In the genomic region with DNA sequence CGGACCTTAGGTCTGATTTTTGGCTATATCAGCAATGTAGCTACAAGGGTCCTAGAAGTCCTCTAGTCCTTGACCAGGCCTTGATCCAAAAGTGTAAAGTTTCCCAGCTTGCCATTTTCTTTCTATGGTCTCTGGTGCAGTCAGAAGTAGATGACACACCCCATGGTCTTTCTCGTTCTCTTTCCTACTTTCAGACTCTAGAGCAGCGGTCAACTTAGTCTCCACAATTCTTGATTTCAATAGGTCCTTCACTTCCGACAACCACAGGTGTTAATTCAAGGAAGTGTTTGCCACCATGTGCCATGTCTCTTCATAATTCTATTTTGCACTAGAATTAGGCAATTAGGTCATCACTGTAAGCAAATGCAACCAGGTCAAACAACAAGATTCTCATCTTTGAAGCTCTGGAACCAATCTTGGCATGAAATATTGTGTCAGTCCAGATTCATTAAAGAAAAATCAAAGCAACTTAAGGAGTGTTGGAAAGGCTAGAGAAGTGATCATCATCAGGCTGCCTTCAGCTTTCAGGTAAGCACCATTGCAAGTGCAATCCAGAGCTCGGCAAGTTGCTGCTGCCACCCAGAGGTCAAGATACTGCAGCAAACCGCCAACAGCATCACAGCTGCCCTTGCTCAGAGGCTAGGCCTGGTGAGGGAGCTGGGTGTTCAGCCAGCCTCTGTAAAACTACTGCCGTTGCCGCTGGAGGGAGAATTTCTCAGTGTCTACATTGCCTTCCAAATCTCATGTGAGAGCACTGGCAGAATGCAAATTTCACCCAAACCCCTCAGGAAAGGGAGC, we compare ENCODE assay signal across 8 cellular contexts. TPM values are rescaled to one million over a fixed set of nuclear protein-coding genes. Genes with fewer than 3 reads are reported as not detected.
A peak's percentile ranks its signal among the peaks of the same experiment; 100 is the strongest.
DNase-seq lines count a peak whose midpoint lies in the region; ATAC-seq and TF ChIP-seq lines count a peak whose summit lies in the region.

No MANE protein-coding gene starts in this region.

- H3K27ac Mint-ChIP-seq in CD8-positive, alpha-beta T cell, result no peak overlapping the region

- peak in 5 of 7 experiments; percentile 4 to 61 (median 40) for DNase-seq in CD8-positive, alpha-beta T cell
- peak; percentile 74 for DNase-seq in NCI-H82 (lab: John Stamatoyannopoulos, UW)
- peak; percentile 58 for DNase-seq in astrocyte of the hippocampus (ENCODE audit: low read depth, low spot score)
- peak; percentile 60 for DNase-seq in iPS-NIHi11 (ENCODE audit: low spot score)
- DNase-seq in stromal cell of bone marrow (ENCODE audit: low read depth), result peak; percentile 36

- H3K27me3 Mint-ChIP-seq in CD8-positive, alpha-beta T cell (ENCODE audit: low read depth), result peaks cover 16% of the 10 kb centered on the region

- TF ChIP-seq CTCF in CD8-positive, alpha-beta T cell (IDR thresholded peaks at IDR 0.05), result peak; percentile 15

- CTCF ChIA-PET in CD8-positive, alpha-beta T cell (lab: Charles Lee), result interaction anchor here (0.5 to 1.9 kb wide), 9 partner anchors 10 to 116 kb away, joined by 3 to 27 read pairs (median 4); no protein-coding TSS in a partner anchor

- H3K4me3 ChIP-seq in CD8-positive, alpha-beta T cell (ENCODE audit: low read depth, low read length), result no peak overlapping the region

- intact Hi-C loops in CD8-positive, alpha-beta T cell (cut with DNase I, micrococcal nuclease), result loop anchor here (1.0 kb wide), 2 partner anchors 89 to 90 kb away; no protein-coding TSS in a partner anchor

- no peaks in the 10 kb centered on the region for H3K27me3 ChIP-seq in CD8-positive, alpha-beta T cell (ENCODE audit: insufficient read depth, low read length)

- H3K36me3 ChIP-seq in CD8-positive, alpha-beta T cell (ENCODE audit: insufficient read depth, low read length), result no peaks in the 10 kb centered on the region

- no peaks in the 10 kb centered on the region for H3K9me3 ChIP-seq in CD8-positive, alpha-beta T cell (ENCODE audit: low read length)

- peak; percentile 63 for ATAC-seq in CD8-positive, alpha-beta T cell
- ATAC-seq in GM18519 (IDR thresholded peaks at IDR 0.05; ENCODE audit: low FRiP score, unreplicated experiment), result peak; percentile 98
- ATAC-seq in HG02973 (IDR thresholded peaks at IDR 0.05; ENCODE audit: unreplicated experiment), result peak; percentile 92
- no peak for ATAC-seq in HG02970 (IDR thresholded peaks at IDR 0.05; ENCODE audit: low FRiP score, unreplicated experiment)

- POLR2A ChIA-PET in CD8-positive, alpha-beta T cell (lab: Charles Lee), result no interaction called here

- no peak overlapping the region for H3K27ac ChIP-seq in CD8-positive, alpha-beta T cell (ENCODE audit: low read depth, low read length)

- H3K36me3 Mint-ChIP-seq in CD8-positive, alpha-beta T cell, result no peaks in the 10 kb centered on the region

- no peaks in the 10 kb centered on the region for H3K9me3 Mint-ChIP-seq in CD8-positive, alpha-beta T cell

- H3K4me1 ChIP-seq in CD8-positive, alpha-beta T cell (ENCODE audit: insufficient read depth, low read length), result no peaks in the 10 kb centered on the region

- H3K4me3 Mint-ChIP-seq in CD8-positive, alpha-beta T cell, result no peak overlapping the region

- H3K4me1 Mint-ChIP-seq in CD8-positive, alpha-beta T cell (ENCODE audit: low read depth), result peaks cover 2% of the 10 kb centered on the region

RNA-seq across cellular contexts. Expression of a gene that starts 5.6 kb away (rescaled TPM):
- total RNA-seq in CD8-positive, alpha-beta T cell, result 10 to 100 TPM; 88.2 to 90.2 TPM

RNA-seq across cellular contexts. Expression of a gene that starts 54.9 kb away (rescaled TPM):
- total RNA-seq in CD8-positive, alpha-beta T cell, result not detected
